In genomic region chr7:102285541-102286236, GRCh38 we compare ENCODE assay signal across 8 cellular contexts. TPM values are rescaled to one million over a fixed set of nuclear protein-coding genes. Genes with fewer than 3 reads are reported as not detected.
DNase-seq lines count a peak whose midpoint lies in the region; ATAC-seq lines count a peak whose summit lies in the region.

No MANE protein-coding gene starts in this region.

- peaks cover 22% of the 10 kb centered on the region for H3K27me3 Mint-ChIP-seq in T-helper 1 cell treated with Interleukin-12 subunit alpha and Interleukin-12 subunit beta and Interleukin-4 antibody, amounts not matched to agents 30 μg/mL and 1 μg/mL, for 36 hours (ENCODE audit: low read depth)
- no peaks in the 10 kb centered on the region for H3K27me3 Mint-ChIP-seq in activated T-helper 17 cell treated with anti-CD3 and anti-CD28 coated beads, Interleukin-2, amount 50 U/mL, for 72 hours

- H3K36me3 Mint-ChIP-seq in T-helper 1 cell treated with Interleukin-12 subunit alpha and Interleukin-12 subunit beta and Interleukin-4 antibody, amounts not matched to agents 30 μg/mL and 1 μg/mL, for 36 hours (ENCODE audit: low read depth), result no peaks in the 10 kb centered on the region
- H3K36me3 Mint-ChIP-seq in activated T-helper 17 cell treated with anti-CD3 and anti-CD28 coated beads, Interleukin-2, amount 50 U/mL, for 72 hours (ENCODE audit: low read depth), result no peaks in the 10 kb centered on the region

- H3K27me3 ChIP-seq in layer of hippocampus (ENCODE audit: control insufficient read depth, insufficient read depth, low read length), result no peaks in the 10 kb centered on the region

- H3K27ac Mint-ChIP-seq in T-helper 1 cell treated with Interleukin-12 subunit alpha and Interleukin-12 subunit beta and Interleukin-4 antibody, amounts not matched to agents 30 μg/mL and 1 μg/mL, for 36 hours, result no peak overlapping the region
- peak overlapping the region; percentile 56 for H3K27ac Mint-ChIP-seq in activated T-helper 17 cell treated with anti-CD3 and anti-CD28 coated beads, Interleukin-2, amount 50 U/mL, for 72 hours

- H3K4me3 Mint-ChIP-seq in T-helper 1 cell treated with Interleukin-12 subunit alpha and Interleukin-12 subunit beta and Interleukin-4 antibody, amounts not matched to agents 30 μg/mL and 1 μg/mL, for 36 hours, result peak overlapping the region; percentile 69
- H3K4me3 Mint-ChIP-seq in activated T-helper 17 cell treated with anti-CD3 and anti-CD28 coated beads, Interleukin-2, amount 50 U/mL, for 72 hours, result peak overlapping the region; percentile 74

- DNase-seq in T-helper 1 cell (no peak), UCSD-AML1 (lab: John Stamatoyannopoulos, UW; ENCODE audit: unreplicated experiment) (no peak), NCI-H2171 (lab: John Stamatoyannopoulos, UW) (no peak)

- H3K4me1 Mint-ChIP-seq in T-helper 1 cell treated with Interleukin-12 subunit alpha and Interleukin-12 subunit beta and Interleukin-4 antibody, amounts not matched to agents 30 μg/mL and 1 μg/mL, for 36 hours (ENCODE audit: low read depth), result peaks cover 20% of the 10 kb centered on the region
- H3K4me1 Mint-ChIP-seq in activated T-helper 17 cell treated with anti-CD3 and anti-CD28 coated beads, Interleukin-2, amount 50 U/mL, for 72 hours, result peaks cover 10% of the 10 kb centered on the region

- peak overlapping the region; percentile 86 for H3K27ac ChIP-seq in layer of hippocampus (ENCODE audit: low read depth, low read length)
- peak overlapping the region; percentile 50 for H3K27ac ChIP-seq in temporal lobe (ENCODE audit: low read depth, low read length)

- no peaks in the 10 kb centered on the region for H3K9me3 Mint-ChIP-seq in T-helper 1 cell treated with Interleukin-12 subunit alpha and Interleukin-12 subunit beta and Interleukin-4 antibody, amounts not matched to agents 30 μg/mL and 1 μg/mL, for 36 hours
- H3K9me3 Mint-ChIP-seq in activated T-helper 17 cell treated with anti-CD3 and anti-CD28 coated beads, Interleukin-2, amount 50 U/mL, for 72 hours, result no peaks in the 10 kb centered on the region

- no peak for ATAC-seq in activated T-helper 17 cell treated with anti-CD3 and anti-CD28 coated beads, Interleukin-2, amount 50 U/mL, for 72 hours (replicated peaks)
- ATAC-seq in HG03159 (IDR thresholded peaks at IDR 0.05; ENCODE audit: unreplicated experiment), result no peak

RNA-seq across cellular contexts. Expression of gene SH2B2, which starts 1.0 kb away (rescaled TPM):
- total RNA-seq in activated T-helper 17 cell treated with anti-CD3 and anti-CD28 coated beads, Interleukin-2, amount 50 U/mL, for 72 hours, result 10 to 100 TPM in 1 of 2 donors, 1 to 10 TPM in 1; 1.7 to 14.2 TPM
- 14.0 TPM for total RNA-seq in temporal lobe
